ENCODE assay signal across 8 cellular contexts in the genomic region with DNA sequence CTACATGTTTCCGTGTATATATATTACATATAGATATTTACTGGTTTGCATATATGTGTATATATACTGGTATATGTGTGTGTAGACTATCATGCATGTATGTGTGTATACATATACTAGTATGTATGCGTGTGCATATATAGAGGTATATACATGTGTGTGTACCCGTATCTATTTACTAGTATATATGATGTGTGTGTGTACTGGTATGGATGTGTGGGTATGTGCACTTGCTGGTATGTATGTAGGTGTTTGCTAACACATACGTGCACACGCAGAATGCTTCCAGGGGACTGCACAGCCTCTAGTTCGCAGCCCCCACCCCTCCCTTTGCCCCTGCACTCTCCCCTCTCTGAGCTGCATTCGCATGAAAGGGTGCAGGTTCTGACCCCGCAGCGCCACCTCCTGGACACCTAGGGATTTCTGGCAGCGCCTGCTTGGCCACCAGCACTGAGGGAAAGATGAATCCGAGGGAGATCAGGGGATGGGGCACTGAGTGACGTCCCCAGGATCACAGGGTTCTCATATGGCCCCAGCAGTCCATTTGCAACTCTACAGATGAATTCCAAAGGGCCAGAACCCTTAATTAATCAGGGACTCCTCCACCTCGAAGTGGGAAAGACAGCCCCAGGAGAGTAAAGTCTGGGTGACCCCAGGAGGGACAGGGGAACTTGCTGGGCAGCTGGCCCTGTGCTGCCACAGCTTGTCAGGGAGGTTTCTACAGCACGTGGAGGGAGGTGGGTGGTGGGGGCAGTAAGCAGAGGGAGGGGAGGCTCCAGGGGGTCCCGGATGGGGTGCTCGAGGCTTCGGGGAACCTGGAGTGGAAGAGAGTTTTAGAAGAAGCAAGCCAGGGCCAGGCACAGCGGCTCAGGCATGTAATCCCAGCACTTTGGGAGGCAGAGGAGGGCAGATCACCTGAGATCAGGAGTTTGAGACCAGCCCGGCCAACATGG.
A peak's percentile ranks its signal among the peaks of the same experiment; 100 is the strongest.
DNase-seq lines count a peak whose midpoint lies in the region; TF ChIP-seq lines count a peak whose summit lies in the region.

No MANE protein-coding gene starts in this region.

- H3K4me2 ChIP-seq in parathyroid adenoma (ENCODE audit: low read length) = no peak overlapping the region

- H3K9me3 ChIP-seq in parathyroid adenoma (ENCODE audit: control insufficient read depth, low read length) (no peaks in the 10 kb centered on the region), vagina (no peaks in the 10 kb centered on the region)

- DNase-seq in NCI-H510A treated with DMSO at 0.1 percent for 48 hours (lab: John Stamatoyannopoulos, UW) = peak; percentile 42
- DNase-seq in NCI-H510A (lab: John Stamatoyannopoulos, UW) = no peak
- peak; percentile 43 for DNase-seq in KG1 (lab: John Stamatoyannopoulos, UW)
- DNase-seq in RPMI7951 (ENCODE audit: low read depth) = peak; percentile 47
- peak; percentile 28 for DNase-seq in activated gamma-delta T cell treated with anti-CD3 and anti-CD28 coated beads, Interleukin-2, amount 50 U/mL, for 16 hours (ENCODE audit: low read depth)
- peak; percentile 53 for DNase-seq in globus pallidus (ENCODE audit: low spot score)
- DNase-seq in vagina (ENCODE audit: extremely low spot score in 2 of 2) = peak in 1 of 2 donors; percentile 82

- no peak overlapping the region for H3K9ac ChIP-seq in parathyroid adenoma

- no peak for TF ChIP-seq POLR2A in vagina (IDR thresholded peaks at IDR 0.05)

- peak; percentile 90 for TF ChIP-seq CTCF in parathyroid adenoma (IDR thresholded peaks at IDR 0.05)
- TF ChIP-seq CTCF in vagina (IDR thresholded peaks at IDR 0.05) = peak; percentile 31 to 59 (median 49)

- H3K4me1 ChIP-seq in parathyroid adenoma (peaks cover 8% of the 10 kb centered on the region), vagina (peaks cover 17% of the 10 kb centered on the region)

- H3K27me3 ChIP-seq in parathyroid adenoma (ENCODE audit: control insufficient read depth, insufficient read depth, low read length) = no peaks in the 10 kb centered on the region
- H3K27me3 ChIP-seq in vagina = no peaks in the 10 kb centered on the region

- intact Hi-C loops in vagina (cut with DNase I) = loop anchor here (10.0 kb wide), 2 partner anchors 195 to 265 kb away; no protein-coding TSS in a partner anchor

- peak overlapping the region; percentile 66 for H2AFZ ChIP-seq in parathyroid adenoma

- H3K4me3 ChIP-seq in parathyroid adenoma (ENCODE audit: low read depth, low read length) (no peak overlapping the region), vagina (no peak overlapping the region)

- peaks cover 2% of the 10 kb centered on the region for H3K79me2 ChIP-seq in parathyroid adenoma

- H3K36me3 ChIP-seq in parathyroid adenoma (ENCODE audit: control insufficient read depth, insufficient read depth, low read length) (no peaks in the 10 kb centered on the region), vagina (no peaks in the 10 kb centered on the region)

- peak overlapping the region; percentile 7 for H3K27ac ChIP-seq in parathyroid adenoma
- no peak overlapping the region for H3K27ac ChIP-seq in vagina
